ENCODE assay signal across 17 cellular contexts in genomic region chr5:149796025-149796424, GRCh38.
DNase-seq lines count a peak whose midpoint lies in the region; ATAC-seq lines count a peak whose summit lies in the region.
"Had no signal": no experiment of that assay in that cellular context is flagged by ENCODE, and none has a peak within 500 bp of the region (broad histone marks: within the 10 kb centered on the region; RNA-seq: fewer than 3 reads in every experiment).

No MANE protein-coding gene starts in this region.

- peaks cover 9 to 18% of the 10 kb centered on the region in 2 donors for H3K4me1 ChIP-seq in esophagus (ENCODE audit: control insufficient read depth in 2 of 2, insufficient read depth in 2 of 2, low read length in 1 of 2)
- peaks cover 78% of the 10 kb centered on the region for H3K4me1 ChIP-seq in rectal smooth muscle tissue (ENCODE audit: control insufficient read depth, insufficient read depth, low read length)

- ATAC-seq in GM18520 (IDR thresholded peaks at IDR 0.05; ENCODE audit: unreplicated experiment), result no peak
- ATAC-seq: activated naive CD8-positive, alpha-beta T cell treated with anti-CD3 and anti-CD28 coated beads, Interleukin-2, amount 50 U/mL, for 24 hours; activated T-cell treated with anti-CD3 and anti-CD28 coated beads, Interleukin-2, amount 50 U/mL, for 72 hours; HCT116 had no signal

- H3K27ac ChIP-seq in esophagus (ENCODE audit: low read depth in 2 of 2, low read length in 1 of 2) (peak overlapping the region; percentile 13 to 57), rectal smooth muscle tissue (ENCODE audit: low read depth, low read length) (peak overlapping the region; percentile 93)
- H3K27ac ChIP-seq: BLaER1, KMS-11 had no signal

- DNase-seq in HT1080 (ENCODE audit: low read depth) (peak; percentile 64), NCI-H2227 treated with DMSO at 0.1 percent for 48 hours (lab: John Stamatoyannopoulos, UW) (peak; percentile 29), NCI-H526 treated with DMSO at 0.1 percent for 48 hours (lab: John Stamatoyannopoulos, UW) (no peak), GOT3 (lab: John Stamatoyannopoulos, UW) (no peak)
- DNase-seq: activated naive CD8-positive, alpha-beta T cell treated with anti-CD3 and anti-CD28 coated beads, Interleukin-2, amount 50 U/mL, for 24 hours; activated T-cell treated with anti-CD3 and anti-CD28 coated beads, Interleukin-2, amount 50 U/mL, for 72 hours; NCI-H1436; NCI-H774; stimulated activated naive CD4-positive, alpha-beta T cell treated with Interleukin-2 at 50 U/mL for 16 hours; T1000; uterus had no signal

- H3K9ac ChIP-seq in rectal smooth muscle tissue (ENCODE audit: low read length), result no peak overlapping the region
- H3K9ac ChIP-seq: BLaER1, KMS-11 had no signal

- H3K36me3 ChIP-seq in esophagus (ENCODE audit: control insufficient read depth in 2 of 2, insufficient read depth in 2 of 2, low read length in 1 of 2), result no peaks in the 10 kb centered on the region
- H3K36me3 ChIP-seq in rectal smooth muscle tissue (ENCODE audit: control insufficient read depth, insufficient read depth, low read length), result no peaks in the 10 kb centered on the region
- H3K36me3 ChIP-seq: BLaER1, uterus had no signal

- H3K4me3 ChIP-seq in esophagus (ENCODE audit: low read depth in 1 of 2, low read length in 2 of 2) (no peak overlapping the region), rectal smooth muscle tissue (ENCODE audit: low read length) (peak overlapping the region; percentile 10)
- H3K4me3 ChIP-seq: BLaER1, uterus had no signal

- no peaks in the 10 kb centered on the region for H3K9me3 ChIP-seq in esophagus (ENCODE audit: control insufficient read depth in 2 of 2, insufficient read depth in 1 of 2, low read depth in 1 of 2, low read length in 1 of 2)
- H3K9me3 ChIP-seq: BLaER1, uterus had no signal

- WGBS in esophagus, 2 donors, result 68 to 69% methylated on average over 6 of the region's 6 CpGs

- H3K27me3 ChIP-seq in esophagus (ENCODE audit: control insufficient read depth in 1 of 2, insufficient read depth in 2 of 2, low read length in 2 of 2) (no peaks in the 10 kb centered on the region), rectal smooth muscle tissue (ENCODE audit: control insufficient read depth, insufficient read depth, low read length) (no peaks in the 10 kb centered on the region)
- H3K27me3 ChIP-seq: BLaER1, uterus had no signal

Comparison
In these comparisons a context has a peak if more than half of its experiments do, and no peak if none do; other contexts are left out.
1. DNase-seq: peak in HT1080 (single experiment) and NCI-H2227 treated with DMSO at 0.1 percent for 48 hours (single experiment); none in NCI-H526 treated with DMSO at 0.1 percent for 48 hours (single experiment) and GOT3 (single experiment).